In the genomic region with DNA sequence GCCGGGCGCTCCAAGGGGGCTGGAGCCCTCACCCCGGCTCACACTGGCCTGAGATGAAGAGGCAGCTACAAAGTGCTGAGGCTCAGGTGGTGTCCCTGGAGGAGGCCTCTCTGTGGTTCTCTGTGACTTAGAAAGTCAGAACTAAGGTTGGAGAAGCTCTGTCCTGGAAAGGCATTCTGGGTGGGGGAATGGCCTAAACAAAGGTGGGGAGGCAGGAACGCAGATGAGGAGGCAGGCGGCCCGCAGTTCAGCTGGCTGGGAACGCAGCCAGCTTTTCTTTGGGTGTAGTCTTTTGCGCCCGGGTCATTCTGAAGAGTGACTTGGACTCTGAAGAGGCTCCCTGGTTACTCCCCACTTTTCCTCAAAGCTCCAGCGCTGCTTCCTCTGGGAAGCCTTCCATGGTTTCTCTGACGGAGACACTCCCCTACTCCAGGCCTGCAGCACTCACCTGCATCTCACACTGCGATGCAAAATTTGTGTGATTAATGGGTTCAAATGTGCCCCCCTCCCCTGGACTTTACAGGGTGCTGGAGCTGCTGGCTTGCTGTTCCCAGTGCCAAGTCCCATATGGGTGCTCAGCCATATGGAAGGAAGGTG, we compare ENCODE assay signal across 23 cellular contexts. TPM values are rescaled to one million over a fixed set of nuclear protein-coding genes. Genes with fewer than 3 reads are reported as not detected.
DNase-seq lines count a peak whose midpoint lies in the region; ATAC-seq and TF ChIP-seq lines count a peak whose summit lies in the region.
"Had no signal": no experiment of that assay in that cellular context is flagged by ENCODE, and none has a peak within 500 bp of the region (broad histone marks: within the 10 kb centered on the region; RNA-seq: fewer than 3 reads in every experiment).

No MANE protein-coding gene starts in this region.

- H3K27ac Mint-ChIP-seq in osteocyte (ENCODE audit: unreplicated experiment) = peak overlapping the region; percentile 95
- H3K27ac Mint-ChIP-seq: activated naive CD4-positive, alpha-beta T cell treated with anti-CD3 and anti-CD28 coated beads for 36 hours; stimulated activated naive CD8-positive, alpha-beta T cell treated with anti-CD3 and anti-CD28 coated beads, Interleukin-15, amount 100 ng/mL, for 72 hours; T-cell had no signal

- H3K4me3 ChIP-seq in GM23248 (no peak overlapping the region), PC-3 (ENCODE audit: low read length) (no peak overlapping the region)
- H3K4me3 ChIP-seq: ascending aorta had no signal

- H3K9ac ChIP-seq in GM23248 (no peak overlapping the region), PC-3 (ENCODE audit: low read length) (no peak overlapping the region)

- no peaks in the 10 kb centered on the region for H3K9me3 Mint-ChIP-seq in osteocyte (ENCODE audit: unreplicated experiment)
- H3K9me3 Mint-ChIP-seq: activated naive CD4-positive, alpha-beta T cell treated with anti-CD3 and anti-CD28 coated beads for 36 hours; stimulated activated naive CD8-positive, alpha-beta T cell treated with anti-CD3 and anti-CD28 coated beads, Interleukin-15, amount 100 ng/mL, for 72 hours; T-cell had no signal

- H3K9me3 ChIP-seq in GM23248 (ENCODE audit: low read depth) (no peaks in the 10 kb centered on the region), PC-3 (ENCODE audit: low read length) (no peaks in the 10 kb centered on the region)
- H3K9me3 ChIP-seq: ascending aorta had no signal

- H3K36me3 ChIP-seq in GM23248 (ENCODE audit: low read depth) (no peaks in the 10 kb centered on the region), PC-3 (ENCODE audit: low read depth, low read length) (no peaks in the 10 kb centered on the region)
- H3K36me3 ChIP-seq: ascending aorta, WERI-Rb-1 had no signal

- in situ Hi-C loops in GM23248 (cut with MboI) = no loop called here

- H2AFZ ChIP-seq in GM23248 = no peak overlapping the region
- no peak overlapping the region for H2AFZ ChIP-seq in PC-3 (ENCODE audit: low read length)

- no peak for TF ChIP-seq POLR2A in erythroblast (IDR thresholded peaks at IDR 0.05; ENCODE audit: low read length)

- BruUV-seq in PC-3 (replicated peaks; lab: Mats Ljungman, UMichigan) = no TSS peak

- peaks cover 75% of the 10 kb centered on the region for H3K4me1 Mint-ChIP-seq in osteocyte (ENCODE audit: unreplicated experiment)

- 42 to 49% methylated on average over 12 of the region's 12 CpGs for WGBS in GM23248 (ENCODE audit: low coverage in 1 of 2, low lambda C conversion rate in 2 of 2, missing lambda C conversion rate in 2 of 2), 2 experiments

- H3F3A ChIP-seq in GM23248 (ENCODE audit: insufficient read depth) = no peaks in the 10 kb centered on the region
- no peaks in the 10 kb centered on the region for H3F3A ChIP-seq in PC-3 (ENCODE audit: low read length, unreplicated experiment)

- H3K27me3 Mint-ChIP-seq in osteocyte (ENCODE audit: unreplicated experiment) = peaks cover 6% of the 10 kb centered on the region

- peaks cover 34% of the 10 kb centered on the region for H3K27me3 ChIP-seq in GM23248 (replicated peaks; ENCODE audit: insufficient read depth)
- H3K27me3 ChIP-seq in PC-3 (ENCODE audit: low read length) = no peaks in the 10 kb centered on the region
- H3K27me3 ChIP-seq: ascending aorta had no signal

- DNase-seq in GM23248 (peak; percentile 29), PC-3 (no peak), erythroblast (lab: John Stamatoyannopoulos, UW) (peak; percentile 95 to 96), osteocyte (ENCODE audit: extremely low spot score, unreplicated experiment) (no peak), cerebellum (ENCODE audit: low spot score) (no peak), SHP77 (lab: John Stamatoyannopoulos, UW) (no peak)
- DNase-seq: activated CD4-positive, alpha-beta T cell treated with anti-CD3 and anti-CD28 coated beads, Interleukin-2, amount 50 U/mL, for 4 hours; activated naive CD4-positive, alpha-beta T cell treated with anti-CD3 and anti-CD28 coated beads for 36 hours; activated T-cell treated with anti-CD3 and anti-CD28 coated beads, Interleukin-2, amount 50 U/mL, for 1 hour; AML-193; HCEC 1CT; midbrain; nucleus accumbens; stimulated activated CD4-positive, alpha-beta T cell treated with anti-CD3 and anti-CD28 coated beads, Interleukin-2, amount 100 ng/mL, for 24 hours; stimulated activated naive CD8-positive, alpha-beta T cell treated with anti-CD3 and anti-CD28 coated beads, Interleukin-15, amount 100 ng/mL, for 72 hours; T-cell; WERI-Rb-1 had no signal

- H3K27ac ChIP-seq in GM23248 (no peak overlapping the region), PC-3 (ENCODE audit: low read length) (no peak overlapping the region)
- H3K27ac ChIP-seq: ascending aorta, WERI-Rb-1 had no signal

- no peaks in the 10 kb centered on the region for H3K36me3 Mint-ChIP-seq in osteocyte (ENCODE audit: unreplicated experiment)
- H3K36me3 Mint-ChIP-seq: T-cell had no signal

- H3K9me2 ChIP-seq in GM23248 (ENCODE audit: insufficient read depth) (no peaks in the 10 kb centered on the region), PC-3 (replicated peaks; ENCODE audit: low read length) (no peaks in the 10 kb centered on the region)

- H3K4me3 Mint-ChIP-seq in osteocyte (ENCODE audit: unreplicated experiment) = peak overlapping the region; percentile 36
- H3K4me3 Mint-ChIP-seq: activated naive CD4-positive, alpha-beta T cell treated with anti-CD3 and anti-CD28 coated beads for 36 hours; stimulated activated naive CD8-positive, alpha-beta T cell treated with anti-CD3 and anti-CD28 coated beads, Interleukin-15, amount 100 ng/mL, for 72 hours; T-cell had no signal

- H4K20me1 ChIP-seq in GM23248 (ENCODE audit: insufficient read depth) (no peaks in the 10 kb centered on the region), PC-3 (ENCODE audit: low read length) (no peaks in the 10 kb centered on the region)

- TF ChIP-seq CTCF in PC-3 (conservative IDR thresholded peaks at IDR 0.05; ENCODE audit: low read depth, low read length) (no peak), osteocyte (IDR thresholded peaks at IDR 0.05) (no peak)

- peak; percentile 9 for ATAC-seq in PC-3
- ATAC-seq in HG03280 (IDR thresholded peaks at IDR 0.05; ENCODE audit: unreplicated experiment) = no peak
- no peak for ATAC-seq in HG02884 (IDR thresholded peaks at IDR 0.05; ENCODE audit: unreplicated experiment)
- ATAC-seq: right cardiac atrium; stimulated activated naive CD8-positive, alpha-beta T cell treated with anti-CD3 and anti-CD28 coated beads, Interleukin-15, amount 100 ng/mL, for 72 hours; T-cell had no signal

- H3K79me2 ChIP-seq in GM23248 (ENCODE audit: insufficient read depth) = no peaks in the 10 kb centered on the region
- no peaks in the 10 kb centered on the region for H3K79me2 ChIP-seq in PC-3 (ENCODE audit: low read length)

- H3K4me1 ChIP-seq in GM23248 (ENCODE audit: insufficient read depth) (0 out of 2 replicates have a peak, but pooled peaks cover 6% of the 10 kb centered on the region), PC-3 (ENCODE audit: insufficient read depth, low read length) (peaks cover 16% of the 10 kb centered on the region)
- H3K4me1 ChIP-seq: ascending aorta had no signal

- intact Hi-C loops in PC-3 (cut with micrococcal nuclease) = no loop called here

- CTCF ChIA-PET in PC-3 (lab: Charles Lee) = no interaction called here

- POLR2A ChIA-PET in PC-3 (lab: Charles Lee; ENCODE audit: unreplicated experiment) = no interaction called here

- no peak overlapping the region for H3K4me2 ChIP-seq in GM23248 (ENCODE audit: unreplicated experiment)
- peak overlapping the region; percentile 46; the same call in 1 of the 2 replicates for H3K4me2 ChIP-seq in PC-3 (ENCODE audit: low read length)

RNA-seq across cellular contexts. Expression of a gene that starts 50.5 kb away (rescaled TPM):
- not detected in 2 replicates for total RNA-seq in GM23248 (2014; rRNA removed; shearing (Covaris generic))
- polyA plus RNA-seq in GM23248 (2016; fragmentation: Nextera tagmentation; extraction: Ambion mirVana) = not detected in 2 replicates
- not detected in 2 replicates for total RNA-seq in PC-3 (2014; rRNA removed)
- total RNA-seq in osteocyte = 0.60 and 0.86 TPM in 2 replicates
- 0.54 TPM for total RNA-seq in cerebellum
- total RNA-seq: activated naive CD4-positive, alpha-beta T cell treated with anti-CD3 and anti-CD28 coated beads for 36 hours; LHCN-M2; right cardiac atrium; RPMI7951 had no signal

Comparison
In these comparisons a context has a peak if more than half of its experiments do, and no peak if none do; other contexts are left out.
1. DNase-seq: peak in GM23248 (single experiment) and erythroblast (2 of 2); none in PC-3 (single experiment), osteocyte (single experiment), cerebellum (single experiment) and SHP77 (0 of 2).